Comparison of ENCODE assay signal across 34 cellular contexts in genomic region chr2:117195381-117195780, GRCh38.
"Had no signal": no experiment of that assay in that cellular context is flagged by ENCODE, and none has a peak within 500 bp of the region (broad histone marks: within the 10 kb centered on the region; RNA-seq: fewer than 3 reads in every experiment).

No MANE protein-coding gene starts in this region.

- H3K27ac ChIP-seq: KMS-11 had no signal

- H3K4me3 ChIP-seq: MG63 had no signal

- H3K36me3 ChIP-seq: MG63 had no signal

- H3K9ac ChIP-seq: KMS-11 had no signal

- H3K4me2 ChIP-seq: KMS-11 had no signal

- H3K9me3 ChIP-seq: MG63 had no signal

- H3K27me3 ChIP-seq: MG63 had no signal

- DNase-seq: Kasumi-1, MG63, MM.1S, MV-4-11, NCI-H1048, NCI-H1092, NCI-H1092 treated with DMSO at 0.1 percent for 48 hours, NCI-H1105, NCI-H1105 treated with DMSO at 0.1 percent for 48 hours, NCI-H1417, NCI-H1417 treated with DMSO at 0.1 percent for 48 hours, NCI-H1436 treated with DMSO at 0.1 percent for 48 hours, NCI-H146, NCI-H1694, NCI-H1694 treated with DMSO at 0.1 percent for 48 hours, NCI-H187, NCI-H187 treated with DMSO at 0.1 percent for 48 hours, NCI-H1930, NCI-H2029, NCI-H2029 treated with DMSO at 0.1 percent for 48 hours, NCI-H2081, NCI-H2081 treated with DMSO at 0.1 percent for 48 hours, NCI-H2107, NCI-H2171, NCI-H2171 treated with DMSO at 0.1 percent for 48 hours, NCI-H2227 treated with DMSO at 0.1 percent for 48 hours, NCI-H226, NCI-H345, NCI-H446, NCI-H446 treated with DMSO at 0.1 percent for 48 hours, NCI-H510A, NCI-H510A treated with DMSO at 0.1 percent for 48 hours, NCI-H524 had no signal
